18 cellular contexts compared by ENCODE assay signal in genomic region chr20:52936368-52936986, GRCh38. TPM values are rescaled to one million over a fixed set of nuclear protein-coding genes. Genes with fewer than 3 reads are reported as not detected.
"Had no signal": no experiment of that assay in that cellular context is flagged by ENCODE, and none has a peak within 500 bp of the region (broad histone marks: within the 10 kb centered on the region; RNA-seq: fewer than 3 reads in every experiment).

No MANE protein-coding gene starts in this region.

- H3K4me1 ChIP-seq: adrenal gland, esophagus squamous epithelium, foreskin keratinocyte, sigmoid colon, upper lobe of left lung had no signal

- H3K36me3 ChIP-seq: adrenal gland, esophagus squamous epithelium, sigmoid colon, upper lobe of left lung had no signal

- H3K27me3 ChIP-seq: adrenal gland, esophagus squamous epithelium, foreskin keratinocyte, sigmoid colon, upper lobe of left lung had no signal

- H3K27ac Mint-ChIP-seq: nephron; stimulated activated naive B cell treated with anti-CD40 and anti-IgM and Interleukin-4, amounts not matched to agents 10 μg/mL and 1 μg/mL and 100 μg/mL, for 72 hours; T-helper 17 cell had no signal

- H3K4me3 ChIP-seq: esophagus squamous epithelium, sigmoid colon, upper lobe of left lung had no signal

- ATAC-seq: activated CD4-positive, CD25-positive, alpha-beta regulatory T cell treated with anti-CD3 and anti-CD28 coated beads, Interleukin-2, amount 50 U/mL, for 24 hours; foreskin keratinocyte; left lobe of liver; stimulated activated naive B cell treated with anti-CD40 and anti-IgM and Interleukin-4, amounts not matched to agents 10 μg/mL and 1 μg/mL and 100 μg/mL, for 72 hours; T-helper 17 cell had no signal

- H3K9me3 ChIP-seq: adrenal gland, esophagus squamous epithelium, sigmoid colon, upper lobe of left lung had no signal

- H3K36me3 Mint-ChIP-seq: stimulated activated naive B cell treated with anti-CD40 and anti-IgM and Interleukin-4, amounts not matched to agents 10 μg/mL and 1 μg/mL and 100 μg/mL, for 72 hours had no signal

- H3K9me3 Mint-ChIP-seq: stimulated activated naive B cell treated with anti-CD40 and anti-IgM and Interleukin-4, amounts not matched to agents 10 μg/mL and 1 μg/mL and 100 μg/mL, for 72 hours had no signal

- H3K27ac ChIP-seq: esophagus squamous epithelium, foreskin keratinocyte, sigmoid colon, upper lobe of left lung had no signal

- DNase-seq: activated CD4-positive, alpha-beta T cell treated with anti-CD3 and anti-CD28 coated beads, Interleukin-2, amount 50 U/mL, for 4 hours; activated naive CD4-positive, alpha-beta T cell treated with anti-CD3 and anti-CD28 coated beads, Interleukin-2, amount 50 U/mL, for 16 hours; activated T-cell treated with anti-CD3 and anti-CD28 coated beads, Interleukin-2, amount 50 U/mL, for 1 hour; esophagus squamous epithelium; foreskin keratinocyte; head of caudate nucleus; occipital lobe; sigmoid colon; stimulated activated CD4-positive, alpha-beta T cell treated with anti-CD3 and anti-CD28 coated beads, Interleukin-2, amount 100 ng/mL, for 24 hours; stimulated activated naive B cell treated with anti-CD40 and anti-IgM and Interleukin-4, amounts not matched to agents 10 μg/mL and 1 μg/mL and 100 μg/mL, for 72 hours; substantia nigra; T-helper 17 cell; upper lobe of left lung had no signal

- H3K4me3 Mint-ChIP-seq: nephron; stimulated activated naive B cell treated with anti-CD40 and anti-IgM and Interleukin-4, amounts not matched to agents 10 μg/mL and 1 μg/mL and 100 μg/mL, for 72 hours; T-helper 17 cell had no signal

- H3K4me1 Mint-ChIP-seq: nephron; stimulated activated naive B cell treated with anti-CD40 and anti-IgM and Interleukin-4, amounts not matched to agents 10 μg/mL and 1 μg/mL and 100 μg/mL, for 72 hours; T-helper 17 cell had no signal

RNA-seq across cellular contexts. Expression of gene TSHZ2, which starts 35.7 kb away (rescaled TPM):
- total RNA-seq: pulmonary artery endothelial cell had no signal
